ENCODE assay signal across 25 cellular contexts in the genomic region with DNA sequence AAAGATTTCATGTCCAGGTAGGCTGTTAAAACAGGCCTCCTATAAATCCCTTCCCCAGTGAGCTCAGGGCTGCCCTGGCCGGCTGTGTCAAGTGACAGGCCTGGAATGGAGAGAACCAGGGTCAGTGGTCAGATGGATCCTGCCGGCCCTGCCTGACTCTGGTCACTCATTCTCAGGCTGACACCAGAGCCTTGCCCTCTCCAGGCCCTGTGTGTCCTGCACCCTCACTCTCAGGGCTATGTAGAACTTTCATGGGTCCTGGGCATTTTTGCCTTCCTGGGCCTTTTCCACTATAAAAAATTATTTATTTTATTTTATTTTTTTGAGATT.
"Had no signal": no experiment of that assay in that cellular context is flagged by ENCODE, and none has a peak within 500 bp of the region (broad histone marks: within the 10 kb centered on the region; RNA-seq: fewer than 3 reads in every experiment).

No MANE protein-coding gene starts in this region.

- H3K4me1 ChIP-seq: adrenal gland, Peyer's patch, SJSA1 had no signal

- H3K4me3 Mint-ChIP-seq: activated CD8-positive, alpha-beta T cell treated with anti-CD3 and anti-CD28 coated beads for 36 hours; activated naive CD8-positive, alpha-beta T cell treated with anti-CD3 and anti-CD28 coated beads, Interleukin-2, amount 10 ng/mL, durations not matched to agents 7 days and 5 days; T-helper 1 cell treated with Interleukin-12 subunit alpha and Interleukin-12 subunit beta and Interleukin-4 antibody, amounts not matched to agents 30 μg/mL and 1 μg/mL, for 36 hours had no signal

- H3K36me3 ChIP-seq: adrenal gland, MG63, Peyer's patch, SJSA1 had no signal

- ATAC-seq: activated CD4-positive, CD25-positive, alpha-beta regulatory T cell treated with anti-CD3 and anti-CD28 coated beads, Interleukin-2, amount 50 U/mL, for 24 hours; activated CD8-positive, alpha-beta T cell treated with anti-CD3 and anti-CD28 coated beads for 36 hours; SK-N-SH treated with all-trans-retinoic acid at 6 μM for 48 hours had no signal

- H3K4me3 ChIP-seq: adrenal gland, MG63, Peyer's patch, SJSA1 had no signal

- H3K4me1 Mint-ChIP-seq: activated naive CD8-positive, alpha-beta T cell treated with anti-CD3 and anti-CD28 coated beads, Interleukin-2, amount 10 ng/mL, durations not matched to agents 7 days and 5 days had no signal

- H3K27ac Mint-ChIP-seq: activated CD8-positive, alpha-beta T cell treated with anti-CD3 and anti-CD28 coated beads for 36 hours; activated naive CD8-positive, alpha-beta T cell treated with anti-CD3 and anti-CD28 coated beads, Interleukin-2, amount 10 ng/mL, durations not matched to agents 7 days and 5 days; T-helper 1 cell treated with Interleukin-12 subunit alpha and Interleukin-12 subunit beta and Interleukin-4 antibody, amounts not matched to agents 30 μg/mL and 1 μg/mL, for 36 hours had no signal

- DNase-seq: activated CD4-positive, alpha-beta T cell treated with anti-CD3 and anti-CD28 coated beads for 4 hours; activated CD8-positive, alpha-beta memory T cell treated with anti-CD3 and anti-CD28 coated beads, Interleukin-2, amount 50 U/mL, for 4 hours; activated CD8-positive, alpha-beta T cell treated with anti-CD3 and anti-CD28 coated beads for 36 hours; activated naive CD4-positive, alpha-beta T cell treated with anti-CD3 and anti-CD28 coated beads, Interleukin-2, amount 50 U/mL, for 16 hours; activated naive CD8-positive, alpha-beta T cell treated with anti-CD3 and anti-CD28 coated beads, Interleukin-2, amount 10 ng/mL, durations not matched to agents 7 days and 5 days; anterior cingulate cortex; KG1; MG63; MV-4-11; NCI-H1417 treated with DMSO at 0.1 percent for 48 hours; NCI-H1694; NCI-H2029; NCI-H2107; NCI-H2171 treated with DMSO at 0.1 percent for 48 hours; NCI-H226; NCI-H69; Right ventricle myocardium superior; SW 1271 had no signal

- H3K27me3 ChIP-seq: adrenal gland, MG63, Peyer's patch, SJSA1 had no signal

- H3K9me3 ChIP-seq: adrenal gland, MG63, Peyer's patch, SJSA1 had no signal

- H3K27ac ChIP-seq: adrenal gland, Peyer's patch, RWPE1, SJSA1 had no signal

- H3K36me3 Mint-ChIP-seq: activated naive CD8-positive, alpha-beta T cell treated with anti-CD3 and anti-CD28 coated beads, Interleukin-2, amount 10 ng/mL, durations not matched to agents 7 days and 5 days had no signal

- H3K9me3 Mint-ChIP-seq: activated CD8-positive, alpha-beta T cell treated with anti-CD3 and anti-CD28 coated beads for 36 hours; activated naive CD8-positive, alpha-beta T cell treated with anti-CD3 and anti-CD28 coated beads, Interleukin-2, amount 10 ng/mL, durations not matched to agents 7 days and 5 days; T-helper 1 cell treated with Interleukin-12 subunit alpha and Interleukin-12 subunit beta and Interleukin-4 antibody, amounts not matched to agents 30 μg/mL and 1 μg/mL, for 36 hours had no signal
